In the genomic region with DNA sequence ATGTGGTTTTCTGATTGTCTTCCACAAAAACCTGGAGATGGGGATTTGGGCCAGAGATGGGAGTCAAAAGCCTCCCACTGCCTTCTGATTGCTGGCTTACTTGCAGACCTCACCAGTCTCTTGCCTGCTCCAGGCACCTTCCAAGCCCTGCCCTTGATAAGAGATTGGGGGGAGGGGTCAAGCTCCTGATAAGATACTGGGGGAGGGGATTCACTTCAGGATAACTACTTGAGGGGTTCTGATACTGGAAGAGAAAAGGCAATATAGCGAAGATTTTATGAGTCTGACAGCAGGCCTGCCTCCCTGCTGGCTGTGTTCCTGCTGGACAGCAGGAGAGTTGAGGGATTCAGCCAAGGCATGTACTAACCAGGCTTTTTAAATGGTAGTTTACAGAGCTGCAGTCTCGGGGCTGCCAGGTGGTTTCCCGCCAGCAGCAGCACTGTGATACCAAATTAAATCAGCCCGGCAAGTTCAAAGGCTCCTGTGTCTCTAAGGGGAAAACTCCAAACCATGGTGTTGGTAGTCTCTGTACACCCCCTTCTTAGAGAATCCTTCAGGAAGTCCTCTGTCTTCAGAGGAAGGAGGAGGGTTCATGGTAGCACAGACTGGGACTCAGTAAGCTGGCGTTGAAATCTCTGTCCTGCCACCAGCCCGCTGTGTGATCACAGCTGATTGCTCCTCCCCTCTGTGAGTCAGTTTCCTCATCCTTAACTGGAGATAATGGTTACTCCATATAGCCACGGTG, we compare ENCODE assay signal across 9 cellular contexts. TPM values are rescaled to one million over a fixed set of nuclear protein-coding genes. Genes with fewer than 3 reads are reported as not detected.
A peak's percentile ranks its signal among the peaks of the same experiment; 100 is the strongest.
DNase-seq lines count a peak whose midpoint lies in the region; ATAC-seq and TF ChIP-seq lines count a peak whose summit lies in the region.
"Had no signal": no experiment of that assay in that cellular context is flagged by ENCODE, and none has a peak within 500 bp of the region (broad histone marks: within the 10 kb centered on the region; RNA-seq: fewer than 3 reads in every experiment).

No MANE protein-coding gene starts in this region.

- WGBS in heart left ventricle, 4 donors = 13 to 25% (median 16%) methylated on average over 7 of the region's 7 CpGs

- H3K27ac ChIP-seq in HUES48 (ENCODE audit: low read depth, low read length) (peak overlapping the region; percentile 56), heart left ventricle (peak overlapping the region in 9 of 12 donors; percentile 31 to 63 (median 40))

- ATAC-seq in heart left ventricle (peak; percentile 80 to 96 (median 93)), GM21381 (IDR thresholded peaks at IDR 0.05; ENCODE audit: unreplicated experiment) (no peak), GM18517 (IDR thresholded peaks at IDR 0.05; ENCODE audit: unreplicated experiment) (no peak)

- H3K4me1 Mint-ChIP-seq in activated CD4-positive, alpha-beta memory T cell treated with anti-CD3 and anti-CD28 coated beads for 36 hours (ENCODE audit: low read depth) = peaks cover 10% of the 10 kb centered on the region
- H3K4me1 Mint-ChIP-seq: IgD-negative memory B cell had no signal

- H3K4me3 ChIP-seq in HUES48 (ENCODE audit: low read depth, low read length) (no peak overlapping the region), heart left ventricle (peak overlapping the region in 4 of 12 donors; percentile 10 to 19 (median 15)), skeletal muscle cell (ENCODE audit: low read depth, low read length) (no peak overlapping the region)

- TF ChIP-seq POLR2A in heart left ventricle (IDR thresholded peaks at IDR 0.05) = no peak

- H3K36me3 Mint-ChIP-seq in activated CD4-positive, alpha-beta memory T cell treated with anti-CD3 and anti-CD28 coated beads for 36 hours = peaks cover 2% of the 10 kb centered on the region

- no peaks in the 10 kb centered on the region for H3K9me3 Mint-ChIP-seq in activated CD4-positive, alpha-beta memory T cell treated with anti-CD3 and anti-CD28 coated beads for 36 hours
- H3K9me3 Mint-ChIP-seq: IgD-negative memory B cell had no signal

- H3K4me1 ChIP-seq in HUES48 (ENCODE audit: control insufficient read depth, insufficient read depth, low read length) (peaks cover 9% of the 10 kb centered on the region; the same call in 1 of the 2 replicates), heart left ventricle (peaks cover 0 to 13% (median 8%) of the 10 kb centered on the region in 12 donors)

- intact Hi-C loops in activated CD4-positive, alpha-beta memory T cell treated with anti-CD3 and anti-CD28 coated beads for 36 hours (cut with micrococcal nuclease) = no loop called here
- intact Hi-C loops in heart left ventricle (cut with DNase I) = no loop called here

- CTCF ChIA-PET in activated CD4-positive, alpha-beta memory T cell treated with anti-CD3 and anti-CD28 coated beads for 36 hours (lab: Charles Lee) = interaction anchor here (1.6 to 1.9 kb wide), 2 partner anchors 179 to 199 kb away, joined by 4 read pairs; no protein-coding TSS in a partner anchor

- H3K27me3 Mint-ChIP-seq in activated CD4-positive, alpha-beta memory T cell treated with anti-CD3 and anti-CD28 coated beads for 36 hours = no peaks in the 10 kb centered on the region
- H3K27me3 Mint-ChIP-seq: IgD-negative memory B cell had no signal

- H3K27me3 ChIP-seq in HUES48 (ENCODE audit: control insufficient read depth, insufficient read depth, low read length) (no peaks in the 10 kb centered on the region), heart left ventricle (no peaks in the 10 kb centered on the region)

- H3K9me3 ChIP-seq in HUES48 (ENCODE audit: control insufficient read depth, insufficient read depth, low read length) = no peaks in the 10 kb centered on the region
- H3K9me3 ChIP-seq in heart left ventricle = no peaks in the 10 kb centered on the region

- peak overlapping the region; percentile 63 for H3K4me3 Mint-ChIP-seq in activated CD4-positive, alpha-beta memory T cell treated with anti-CD3 and anti-CD28 coated beads for 36 hours
- H3K4me3 Mint-ChIP-seq: IgD-negative memory B cell had no signal

- POLR2A ChIA-PET in activated CD4-positive, alpha-beta memory T cell treated with anti-CD3 and anti-CD28 coated beads for 36 hours (lab: Charles Lee) = no interaction called here

- TF ChIP-seq CTCF in heart left ventricle (IDR thresholded peaks at IDR 0.05) = no peak

- no peak overlapping the region for H3K27ac Mint-ChIP-seq in activated CD4-positive, alpha-beta memory T cell treated with anti-CD3 and anti-CD28 coated beads for 36 hours
- H3K27ac Mint-ChIP-seq: IgD-negative memory B cell had no signal

- DNase-seq in ELR (ENCODE audit: low read depth) (peak; percentile 82), heart left ventricle (peak in 4 of 5 donors; percentile 35 to 74 (median 60)), skeletal muscle cell (ENCODE audit: low read depth) (peak; percentile 19), cortex of kidney (lab: John Stamatoyannopoulos, UW) (no peak)
- peak; percentile 51 for DNase-seq in activated CD4-positive, alpha-beta memory T cell treated with anti-CD3 and anti-CD28 coated beads for 36 hours

- H3K36me3 ChIP-seq in HUES48 (ENCODE audit: control insufficient read depth, insufficient read depth, low read length) (no peaks in the 10 kb centered on the region), heart left ventricle (no peaks in the 10 kb centered on the region)

- no peak overlapping the region for H3K9ac ChIP-seq in HUES48 (ENCODE audit: low read depth, low read length)

RNA-seq across cellular contexts. Expression of gene FBXO36, which starts 58.3 kb away (rescaled TPM):
- 1 to 10 TPM; 1.5 TPM for total RNA-seq in activated CD4-positive, alpha-beta memory T cell treated with anti-CD3 and anti-CD28 coated beads for 36 hours
- 1 to 10 TPM in 5 of 9 donors, under 1 TPM in 4; 0.69 to 1.9 (median 1.1) TPM for total RNA-seq in heart left ventricle
- polyA plus RNA-seq in heart left ventricle = 1 to 10 TPM in 1 of 2 donors, under 1 TPM in 1; 0.23 to 1.7 TPM

RNA-seq across cellular contexts. Expression of gene TRIP12, which starts 58.8 kb away (rescaled TPM):
- 100 to 1,000 TPM; 226 to 253 TPM for total RNA-seq in activated CD4-positive, alpha-beta memory T cell treated with anti-CD3 and anti-CD28 coated beads for 36 hours
- 100 to 1,000 TPM in 8 of 9 donors, 10 to 100 TPM in 1; 90.3 to 245 (median 208) TPM for total RNA-seq in heart left ventricle
- 10 to 100 TPM; 16.1 to 82.3 TPM for polyA plus RNA-seq in heart left ventricle

Comparison
In these comparisons a context has a peak if more than half of its experiments do, and no peak if none do; other contexts are left out.
1. ATAC-seq: peak in heart left ventricle (4 of 4); none in GM21381 (single experiment) and GM18517 (single experiment).